8 cellular contexts compared by ENCODE assay signal in the genomic region with DNA sequence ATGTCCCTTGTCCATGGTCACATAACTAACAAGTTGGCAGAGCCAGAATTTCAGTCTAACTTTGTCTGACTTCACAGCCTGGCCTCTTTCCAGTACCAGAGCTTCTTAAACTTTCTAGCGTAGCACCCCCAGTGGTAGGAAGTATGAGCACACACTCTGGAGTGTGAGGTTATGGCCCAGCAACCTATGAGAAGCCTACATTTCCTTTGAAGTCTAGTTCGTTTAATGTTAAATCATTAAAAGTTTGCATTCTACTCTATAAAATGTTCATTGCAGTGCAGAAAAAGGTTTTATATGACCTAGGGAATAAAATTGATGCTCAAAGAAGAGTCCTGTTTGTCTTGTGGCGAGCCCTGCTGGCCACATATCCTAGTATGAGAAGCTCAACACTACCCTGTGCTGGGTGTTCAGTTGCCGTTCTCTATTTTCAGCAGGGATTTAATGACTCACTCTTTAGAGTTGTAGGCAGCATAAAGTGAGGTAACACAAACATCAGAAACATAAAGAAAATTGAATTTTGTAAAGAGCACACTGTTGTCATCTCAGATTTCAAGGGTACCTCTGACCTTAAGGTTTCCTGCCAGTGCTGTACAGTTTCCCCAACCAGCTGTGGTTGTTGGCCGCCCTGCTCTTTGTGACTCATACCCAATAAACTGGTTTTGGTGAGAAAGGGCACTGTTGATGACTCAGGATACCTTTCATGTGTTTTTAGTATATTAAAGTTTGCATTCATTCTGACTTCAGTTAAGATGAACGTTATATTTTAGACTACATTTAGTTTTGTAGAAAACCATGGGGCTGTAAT. TPM values are rescaled to one million over a fixed set of nuclear protein-coding genes. Genes with fewer than 3 reads are reported as not detected.
A peak's percentile ranks its signal among the peaks of the same experiment; 100 is the strongest.
DNase-seq lines count a peak whose midpoint lies in the region; ATAC-seq and TF ChIP-seq lines count a peak whose summit lies in the region.

No MANE protein-coding gene starts in this region.

- H3K9me3 Mint-ChIP-seq in glutamatergic neuron (ENCODE audit: unreplicated experiment) = no peaks in the 10 kb centered on the region

- no peaks in the 10 kb centered on the region for H3K27me3 ChIP-seq in skeletal muscle satellite cell (ENCODE audit: control insufficient read depth, insufficient read depth, low read length)

- peak; percentile 95 for ATAC-seq in GM19351 (IDR thresholded peaks at IDR 0.05; ENCODE audit: unreplicated experiment)
- ATAC-seq in HG03439 (IDR thresholded peaks at IDR 0.05; ENCODE audit: unreplicated experiment) = peak; percentile 92

- peaks cover 19% of the 10 kb centered on the region for H3K4me1 ChIP-seq in skeletal muscle satellite cell (ENCODE audit: control insufficient read depth, insufficient read depth, low read length)

- no peak overlapping the region for H3K27ac Mint-ChIP-seq in glutamatergic neuron (ENCODE audit: unreplicated experiment)

- no peak overlapping the region for H3K9ac ChIP-seq in skeletal muscle satellite cell (ENCODE audit: low read depth, low read length)

- H3K4me3 Mint-ChIP-seq in glutamatergic neuron (ENCODE audit: unreplicated experiment) = no peak overlapping the region

- H3K36me3 Mint-ChIP-seq in glutamatergic neuron (ENCODE audit: unreplicated experiment) = peaks cover 11% of the 10 kb centered on the region

- DNase-seq in COLO829 (ENCODE audit: low spot score) = peak; percentile 80
- peak; percentile 38 for DNase-seq in SK-N-DZ (ENCODE audit: low spot score)
- peak; percentile 76 for DNase-seq in activated naive CD4-positive, alpha-beta T cell treated with Interleukin-2 at 50 U/mL for 16 hours
- peak; percentile 27 for DNase-seq in glutamatergic neuron
- no peak for DNase-seq in NCI-H2171 treated with DMSO at 0.1 percent for 48 hours (lab: John Stamatoyannopoulos, UW)

- H3K36me3 ChIP-seq in skeletal muscle satellite cell (ENCODE audit: insufficient read depth, low read length) = peaks cover 11% of the 10 kb centered on the region

- no peaks in the 10 kb centered on the region for H3K9me3 ChIP-seq in skeletal muscle satellite cell (replicated peaks; ENCODE audit: low read length)

- H3K4me1 Mint-ChIP-seq in glutamatergic neuron (ENCODE audit: low read depth, unreplicated experiment) = no peaks in the 10 kb centered on the region

- H3K27me3 Mint-ChIP-seq in glutamatergic neuron (ENCODE audit: unreplicated experiment) = peaks cover 3% of the 10 kb centered on the region

- H3K4me3 ChIP-seq in skeletal muscle satellite cell (ENCODE audit: low read length) = no peak overlapping the region

- H3K4me2 ChIP-seq in skeletal muscle satellite cell (ENCODE audit: low read length) = peak overlapping the region; percentile 47

- TF ChIP-seq CTCF in glutamatergic neuron (IDR thresholded peaks at IDR 0.05; ENCODE audit: partially characterized antibody, unreplicated experiment) = peak; percentile 74

RNA-seq across cellular contexts. Expression of a gene that starts 14.3 kb away (rescaled TPM):
- 49.1 and 55.1 TPM in 2 replicates for polyA plus RNA-seq in SK-N-DZ (2014; cell fraction: cytosol; rRNA removed)
- 30.7 and 32.3 TPM in 2 replicates for polyA plus RNA-seq in SK-N-DZ (2014; cell fraction: nucleus; rRNA removed)
- 17.3 TPM for total RNA-seq in glutamatergic neuron (ENCODE audit: unreplicated experiment)
- total RNA-seq in skeletal muscle satellite cell (2012; rRNA removed) = 21.8 and 24.6 TPM in 2 replicates
